Comparison of ENCODE assay signal across 21 cellular contexts in genomic region chr17:78135858-78136500, GRCh38. TPM values are rescaled to one million over a fixed set of nuclear protein-coding genes. Genes with fewer than 3 reads are reported as not detected.
DNase-seq lines count a peak whose midpoint lies in the region; ATAC-seq and TF ChIP-seq lines count a peak whose summit lies in the region.
"Had no signal": no experiment of that assay in that cellular context is flagged by ENCODE, and none has a peak within 500 bp of the region (broad histone marks: within the 10 kb centered on the region; RNA-seq: fewer than 3 reads in every experiment).

No MANE protein-coding gene starts in this region.

- H3K9me3 Mint-ChIP-seq in activated naive CD4-positive, alpha-beta T cell treated with anti-CD3 and anti-CD28 coated beads, Interleukin-2, amount 10 ng/mL, durations not matched to agents 7 days and 5 days, result no peaks in the 10 kb centered on the region
- H3K9me3 Mint-ChIP-seq in activated naive CD4-positive, alpha-beta T cell treated with anti-CD3 and anti-CD28 coated beads, Interleukin-2, amount 50 U/mL, for 72 hours, result no peaks in the 10 kb centered on the region
- no peaks in the 10 kb centered on the region for H3K9me3 Mint-ChIP-seq in WTC11
- no peaks in the 10 kb centered on the region for H3K9me3 Mint-ChIP-seq in stimulated activated memory B cell treated with anti-CD40 and anti-IgM and Interleukin-4, amounts not matched to agents 10 μg/mL and 1 μg/mL and 100 μg/mL, for 72 hours

- ATAC-seq in activated naive CD4-positive, alpha-beta T cell treated with anti-CD3 and anti-CD28 coated beads, Interleukin-2, amount 50 U/mL, for 72 hours, result no peak
- no peak for ATAC-seq in WTC11
- ATAC-seq in stimulated activated memory B cell treated with anti-CD40 and anti-IgM and Interleukin-4, amounts not matched to agents 10 μg/mL and 1 μg/mL and 100 μg/mL, for 72 hours, result no peak
- no peak for ATAC-seq in HG03135 (IDR thresholded peaks at IDR 0.05; ENCODE audit: unreplicated experiment)
- no peak for ATAC-seq in GM21619 (IDR thresholded peaks at IDR 0.05; ENCODE audit: unreplicated experiment)
- no peak for ATAC-seq in GM21786 (IDR thresholded peaks at IDR 0.05; ENCODE audit: unreplicated experiment)
- ATAC-seq: esophagus mucosa, psoas muscle had no signal

- peak overlapping the region; percentile 73 for H3K27ac Mint-ChIP-seq in activated naive CD4-positive, alpha-beta T cell treated with anti-CD3 and anti-CD28 coated beads, Interleukin-2, amount 10 ng/mL, durations not matched to agents 7 days and 5 days
- peak overlapping the region in 1 of 2 donors; percentile 74 for H3K27ac Mint-ChIP-seq in activated naive CD4-positive, alpha-beta T cell treated with anti-CD3 and anti-CD28 coated beads, Interleukin-2, amount 50 U/mL, for 72 hours
- H3K27ac Mint-ChIP-seq in WTC11, result peak overlapping the region; percentile 41; the same call in 1 of the 2 replicates
- peak overlapping the region; percentile 82 for H3K27ac Mint-ChIP-seq in stimulated activated memory B cell treated with anti-CD40 and anti-IgM and Interleukin-4, amounts not matched to agents 10 μg/mL and 1 μg/mL and 100 μg/mL, for 72 hours

- no peak overlapping the region for H3K4me3 ChIP-seq in fibroblast of villous mesenchyme (ENCODE audit: low read depth, low read length)
- H3K4me3 ChIP-seq: psoas muscle, skin epidermis, vagina had no signal

- no peaks in the 10 kb centered on the region for H3K27me3 Mint-ChIP-seq in activated naive CD4-positive, alpha-beta T cell treated with anti-CD3 and anti-CD28 coated beads, Interleukin-2, amount 10 ng/mL, durations not matched to agents 7 days and 5 days
- H3K27me3 Mint-ChIP-seq in WTC11 (ENCODE audit: low read depth), result peaks cover 15% of the 10 kb centered on the region
- H3K27me3 Mint-ChIP-seq in stimulated activated memory B cell treated with anti-CD40 and anti-IgM and Interleukin-4, amounts not matched to agents 10 μg/mL and 1 μg/mL and 100 μg/mL, for 72 hours, result no peaks in the 10 kb centered on the region

- H3K4me3 Mint-ChIP-seq in activated naive CD4-positive, alpha-beta T cell treated with anti-CD3 and anti-CD28 coated beads, Interleukin-2, amount 10 ng/mL, durations not matched to agents 7 days and 5 days, result no peak overlapping the region
- no peak overlapping the region for H3K4me3 Mint-ChIP-seq in WTC11
- H3K4me3 Mint-ChIP-seq in stimulated activated memory B cell treated with anti-CD40 and anti-IgM and Interleukin-4, amounts not matched to agents 10 μg/mL and 1 μg/mL and 100 μg/mL, for 72 hours, result peak overlapping the region; percentile 13

- H3K4me1 Mint-ChIP-seq in activated naive CD4-positive, alpha-beta T cell treated with anti-CD3 and anti-CD28 coated beads, Interleukin-2, amount 10 ng/mL, durations not matched to agents 7 days and 5 days, result peaks cover 70% of the 10 kb centered on the region
- peaks cover 30% of the 10 kb centered on the region for H3K4me1 Mint-ChIP-seq in WTC11
- peaks cover 80% of the 10 kb centered on the region for H3K4me1 Mint-ChIP-seq in stimulated activated memory B cell treated with anti-CD40 and anti-IgM and Interleukin-4, amounts not matched to agents 10 μg/mL and 1 μg/mL and 100 μg/mL, for 72 hours

- TF ChIP-seq CTCF in WTC11 (IDR thresholded peaks at IDR 0.05) (no peak), fibroblast of villous mesenchyme (IDR thresholded peaks at IDR 0.05; ENCODE audit: insufficient read depth, low read depth, low read length) (no peak)

- CTCF ChIA-PET in activated naive CD4-positive, alpha-beta T cell treated with anti-CD3 and anti-CD28 coated beads, Interleukin-2, amount 10 ng/mL, durations not matched to agents 7 days and 5 days (lab: Charles Lee), result interaction anchor here (1.3 to 8.0 kb wide), 7 partner anchors 13 to 116 kb away, joined by 4 to 113 read pairs (median 6); partner anchors contain the start of genes TK1 and TMC6
- CTCF ChIA-PET in WTC11 (lab: Charles Lee), result interaction anchor here (0.6 to 10.2 kb wide), 7 partner anchors 18 to 476 kb away, joined by 3 to 82 read pairs (median 3); no protein-coding TSS in a partner anchor

- no peak for DNase-seq in activated naive CD4-positive, alpha-beta T cell treated with anti-CD3 and anti-CD28 coated beads, Interleukin-2, amount 10 ng/mL, durations not matched to agents 7 days and 5 days
- DNase-seq in activated naive CD4-positive, alpha-beta T cell treated with anti-CD3 and anti-CD28 coated beads, Interleukin-2, amount 50 U/mL, for 72 hours (ENCODE audit: low spot score in 2 of 2), result no peak
- DNase-seq in WTC11 (ENCODE audit: low spot score) (no peak), fibroblast of villous mesenchyme (ENCODE audit: low read depth) (peak; percentile 45)
- DNase-seq: anterior cingulate cortex; central memory CD4-positive, alpha-beta T cell; COR-L47; kidney glomerular epithelial cell; NCI-H2029; NCI-H446 treated with DMSO at 0.1 percent for 48 hours; RPMI8226; stimulated activated CD4-positive, alpha-beta T cell treated with anti-CD3 and anti-CD28 coated beads, Interleukin-4, amount 100 ng/mL, for 1 hour; substantia nigra had no signal

- POLR2A ChIA-PET in WTC11 (lab: Charles Lee), result no interaction called here

- H3K36me3 Mint-ChIP-seq in activated naive CD4-positive, alpha-beta T cell treated with anti-CD3 and anti-CD28 coated beads, Interleukin-2, amount 10 ng/mL, durations not matched to agents 7 days and 5 days, result peaks cover 67% of the 10 kb centered on the region
- peaks cover 37 to 38% of the 10 kb centered on the region in 2 donors for H3K36me3 Mint-ChIP-seq in activated naive CD4-positive, alpha-beta T cell treated with anti-CD3 and anti-CD28 coated beads, Interleukin-2, amount 50 U/mL, for 72 hours
- H3K36me3 Mint-ChIP-seq in WTC11, result no peaks in the 10 kb centered on the region
- peaks cover 81% of the 10 kb centered on the region for H3K36me3 Mint-ChIP-seq in stimulated activated memory B cell treated with anti-CD40 and anti-IgM and Interleukin-4, amounts not matched to agents 10 μg/mL and 1 μg/mL and 100 μg/mL, for 72 hours

TF ChIP-seq in WTC11, 78 proteins besides CTCF, POLR2A, EP300 and RAD21 (continues in another document):
- TF ChIP-seq NFYB (CRISPR knock-in tag; conservative IDR thresholded peaks at IDR 0.05; ENCODE audit: low read depth), result no peak
- TF ChIP-seq ZSCAN18 (CRISPR knock-in tag; IDR thresholded peaks at IDR 0.05), result no peak
- TF ChIP-seq HMGXB4 (CRISPR knock-in tag; IDR thresholded peaks at IDR 0.05), result no peak
- no peak for TF ChIP-seq MYBL2 (CRISPR knock-in tag; IDR thresholded peaks at IDR 0.05)
- TF ChIP-seq KAT7 (CRISPR knock-in tag; IDR thresholded peaks at IDR 0.05; ENCODE audit: borderline replicate concordance), result no peak
- no peak for TF ChIP-seq GRHL2 (CRISPR knock-in tag; IDR thresholded peaks at IDR 0.05; ENCODE audit: insufficient replicate concordance, severe bottlenecking)
- no peak for TF ChIP-seq JAZF1 (CRISPR knock-in tag; IDR thresholded peaks at IDR 0.05)

RNA-seq across cellular contexts. Expression of gene TMC8, which starts 5.4 kb away (rescaled TPM):
- 100 to 1,000 TPM; 165 to 187 TPM for total RNA-seq in activated naive CD4-positive, alpha-beta T cell treated with anti-CD3 and anti-CD28 coated beads, Interleukin-2, amount 50 U/mL, for 72 hours
- 2.9 to 3.7 TPM (median 3.1 TPM) in 3 replicates for total RNA-seq in WTC11 (2021)
- total RNA-seq in fibroblast of villous mesenchyme, result not detected in 2 replicates

RNA-seq across cellular contexts. Expression of gene TMC6, which starts 7.4 kb away (rescaled TPM):
- total RNA-seq in activated naive CD4-positive, alpha-beta T cell treated with anti-CD3 and anti-CD28 coated beads, Interleukin-2, amount 50 U/mL, for 72 hours, result 100 to 1,000 TPM; 165 to 233 TPM
- total RNA-seq in WTC11 (2021), result 90.9 to 120 TPM (median 93.2 TPM) in 3 replicates
- 4.2 and 5.2 TPM in 2 replicates for total RNA-seq in fibroblast of villous mesenchyme

RNA-seq across cellular contexts. Expression of gene C17orf99, which starts 10.2 kb away (rescaled TPM):
- total RNA-seq in activated naive CD4-positive, alpha-beta T cell treated with anti-CD3 and anti-CD28 coated beads, Interleukin-2, amount 50 U/mL, for 72 hours, result not detected
- total RNA-seq in WTC11 (2021) (not detected in 3 replicates), fibroblast of villous mesenchyme (not detected in 2 replicates)
- total RNA-seq: psoas muscle, vagina had no signal

RNA-seq across cellular contexts. Expression of gene SYNGR2, which starts 32.4 kb away (rescaled TPM):
- 10 to 100 TPM; 84.0 to 92.7 TPM for total RNA-seq in activated naive CD4-positive, alpha-beta T cell treated with anti-CD3 and anti-CD28 coated beads, Interleukin-2, amount 50 U/mL, for 72 hours
- total RNA-seq in WTC11 (2021) (47.7 to 50.3 TPM (median 50.2 TPM) in 3 replicates), fibroblast of villous mesenchyme (10.6 and 16.0 TPM in 2 replicates)

RNA-seq across cellular contexts. Expression of gene TK1, which starts 50.9 kb away (rescaled TPM):
- total RNA-seq in activated naive CD4-positive, alpha-beta T cell treated with anti-CD3 and anti-CD28 coated beads, Interleukin-2, amount 50 U/mL, for 72 hours, result 100 to 1,000 TPM; 129 to 234 TPM
- 72.5 to 84.1 TPM (median 82.6 TPM) in 3 replicates for total RNA-seq in WTC11 (2021)
- total RNA-seq in fibroblast of villous mesenchyme, result 87.2 and 158 TPM in 2 replicates

Comparison
In these comparisons a context has a peak if more than half of its experiments do, and no peak if none do; other contexts are left out.
1. RNA of gene TMC8, which starts 5.4 kb away (total RNA-seq): 165 to 187 TPM in activated naive CD4-positive, alpha-beta T cell treated with anti-CD3 and anti-CD28 coated beads, Interleukin-2, amount 50 U/mL, for 72 hours; 2.9 to 3.7 TPM in WTC11 and not detected in fibroblast of villous mesenchyme; every median in the first group is over 10 times any median in the second.
2. RNA of gene TMC6, which starts 7.4 kb away (total RNA-seq): 165 to 233 TPM in activated naive CD4-positive, alpha-beta T cell treated with anti-CD3 and anti-CD28 coated beads, Interleukin-2, amount 50 U/mL, for 72 hours and 90.9 to 120 TPM in WTC11; 4.2 to 5.2 TPM in fibroblast of villous mesenchyme; every median in the first group is over 10 times any median in the second.